ENCODE assay signal across 7 cellular contexts in genomic region chr9:38940501-38940900, GRCh38.
DNase-seq lines count a peak whose midpoint lies in the region; ATAC-seq, FAIRE-seq and TF ChIP-seq lines count a peak whose summit lies in the region.
"Not testable (repeated sequence)": the region's sequence is repeated elsewhere in the genome, so short reads cannot be mapped to it uniquely, and the experiment has no call there.

No MANE protein-coding gene starts in this region.

- H3K9me3 ChIP-seq in A549; IMR-90 (ENCODE audit: control insufficient read depth, insufficient read depth, low read length); Panc1 (ENCODE audit: control insufficient read depth, insufficient read depth, low read depth, low read length); RWPE2 (ENCODE audit: severe bottlenecking); lower lobe of right lung; upper lobe of right lung: not testable (repeated sequence)

- ATAC-seq in A549 (peak; percentile 71 to 87; a peak in 5 of 6 replicates), IMR-90 (ENCODE audit: low read depth) (peak; percentile 46; the same call in 1 of the 2 replicates), Panc1 (peak; percentile 87), RWPE2 (ENCODE audit: low read depth) (peak; percentile 93), foreskin keratinocyte (peak; percentile 86), lower lobe of right lung (peak; percentile 52 to 67), upper lobe of right lung (peak; percentile 46)

- not testable (repeated sequence) for H3K56ac ChIP-seq in IMR-90 (ENCODE audit: extremely low read depth, insufficient read depth, low read length)

- TF ChIP-seq CTCF in A549 (IDR thresholded peaks at IDR 0.05); IMR-90 (conservative IDR thresholded peaks at IDR 0.05; ENCODE audit: low read depth, low read length); Panc1 (IDR thresholded peaks at IDR 0.05); RWPE2 (IDR thresholded peaks at IDR 0.05; ENCODE audit: poor library complexity, severe bottlenecking); foreskin keratinocyte (conservative IDR thresholded peaks at IDR 0.05); lower lobe of right lung (IDR thresholded peaks at IDR 0.05); upper lobe of right lung (IDR thresholded peaks at IDR 0.05): not testable (repeated sequence)

- H4K91ac ChIP-seq in IMR-90 (ENCODE audit: insufficient read depth, low read depth, low read length): not testable (repeated sequence)

- H4K8ac ChIP-seq in IMR-90 (ENCODE audit: low read depth in 2 of 2, low read length in 2 of 2): not testable (repeated sequence)

- not testable (repeated sequence) for FAIRE-seq in A549 (lab: Jason Lieb, UNC)

- not testable (repeated sequence) for H2AK9ac ChIP-seq in IMR-90 (replicated peaks; ENCODE audit: low read depth, low read length, poor library complexity)

- not testable (repeated sequence) for H3K36me3 ChIP-seq in IMR-90 (ENCODE audit: control insufficient read depth, insufficient read depth, low read length); Panc1 (ENCODE audit: control insufficient read depth, insufficient read depth, low read length); RWPE2 (ENCODE audit: low read depth); lower lobe of right lung; upper lobe of right lung

- DNase-seq in A549 (ENCODE audit: low read depth in 1 of 2, low spot score in 1 of 2); IMR-90; Panc1 (ENCODE audit: low read depth, low spot score); RWPE2 (ENCODE audit: low spot score); foreskin keratinocyte; lower lobe of right lung; upper lobe of right lung: not testable (repeated sequence)

- not testable (repeated sequence) for H2BK5ac ChIP-seq in IMR-90 (ENCODE audit: low read depth, low read length, poor library complexity, severe bottlenecking)

- POLR2A ChIA-PET in A549 (lab: Yijun Ruan, JAX); IMR-90 (lab: Charles Lee; ENCODE audit: unreplicated experiment); Panc1 (lab: Charles Lee): not testable (repeated sequence)

- no CpG with 5 or more reads among the region's 9 CpGs for WGBS in A549 (ENCODE audit: missing lambda C conversion rate)
- WGBS in IMR-90 (ENCODE audit: extremely low coverage in 2 of 2, insufficient read length in 1 of 2), 2 experiments: no CpG with 5 or more reads among the region's 9 CpGs

- H2BK120ac ChIP-seq in IMR-90 (ENCODE audit: low read depth, low read length): not testable (repeated sequence)

- not testable (repeated sequence) for H3K18ac ChIP-seq in IMR-90 (ENCODE audit: low read depth, low read length)

- H2BK15ac ChIP-seq in IMR-90 (ENCODE audit: low read depth, low read length): not testable (repeated sequence)

- not testable (repeated sequence) for H3K4me1 ChIP-seq in A549; IMR-90 (ENCODE audit: control insufficient read depth, insufficient read depth, low read length); Panc1 (ENCODE audit: control insufficient read depth, insufficient read depth, low read length); RWPE2 (ENCODE audit: insufficient read depth, poor library complexity, severe bottlenecking); foreskin keratinocyte; lower lobe of right lung; upper lobe of right lung

- H3K27ac ChIP-seq in A549; IMR-90 (ENCODE audit: insufficient read depth, low read length); Panc1 (ENCODE audit: low read length); RWPE2 (ENCODE audit: poor library complexity, severe bottlenecking); foreskin keratinocyte; lower lobe of right lung; upper lobe of right lung: not testable (repeated sequence)

- dilution Hi-C loops in IMR-90 (cut with HindIII; ENCODE audit: low sequenced_read_pairs, unreplicated experiment): not testable (repeated sequence)

- not testable (repeated sequence) for TF ChIP-seq POLR2A in A549 (IDR thresholded peaks at IDR 0.05; ENCODE audit: low read length); IMR-90 (IDR thresholded peaks at IDR 0.05; ENCODE audit: low read depth, low read length)

- CTCF ChIA-PET in A549 (lab: Yijun Ruan, JAX); IMR-90 (lab: Yijun Ruan, JAX); Panc1 (lab: Charles Lee): not testable (repeated sequence)

- not testable (repeated sequence) for H3K4me2 ChIP-seq in A549; IMR-90 (ENCODE audit: low read depth, low read length)

- not testable (repeated sequence) for H2AFZ ChIP-seq in IMR-90 (replicated peaks; ENCODE audit: low read length, poor library complexity)

- intact Hi-C loops in IMR-90 (cut with micrococcal nuclease); Panc1 (cut with micrococcal nuclease; ENCODE audit: unreplicated experiment); lower lobe of right lung (cut with DNase I); upper lobe of right lung (cut with DNase I): not testable (repeated sequence)

- not testable (repeated sequence) for TF ChIP-seq EP300 in A549 (IDR thresholded peaks at IDR 0.05)

- in situ Hi-C loops in IMR-90 (cut with MboI; ENCODE audit: low sequenced_read_pairs); Panc1 (cut with HindIII; ENCODE audit: low pct_unique_long_range_greater_than_20kb, low sequenced_read_pairs): not testable (repeated sequence)

- not testable (repeated sequence) for H3K4ac ChIP-seq in IMR-90 (ENCODE audit: low read depth, low read length)

- not testable (repeated sequence) for H3K9ac ChIP-seq in IMR-90 (ENCODE audit: low read depth, low read length)

- H3K14ac ChIP-seq in IMR-90 (replicated peaks; ENCODE audit: low read depth, low read length): not testable (repeated sequence)

- H3K79me1 ChIP-seq in IMR-90 (ENCODE audit: low read depth in 1 of 2, low read length in 2 of 2): not testable (repeated sequence)

- not testable (repeated sequence) for H3K27me3 ChIP-seq in IMR-90 (ENCODE audit: control insufficient read depth, insufficient read depth, low read length); Panc1 (ENCODE audit: control insufficient read depth, insufficient read depth, low read length); RWPE2 (ENCODE audit: insufficient read depth, poor library complexity, severe bottlenecking); foreskin keratinocyte; lower lobe of right lung (ENCODE audit: low read depth); upper lobe of right lung

- not testable (repeated sequence) for H2AK5ac ChIP-seq in IMR-90 (ENCODE audit: low read depth, low read length)

- H3K9me1 ChIP-seq in IMR-90 (ENCODE audit: insufficient read depth, low read length): not testable (repeated sequence)

- not testable (repeated sequence) for H4K20me1 ChIP-seq in IMR-90 (ENCODE audit: insufficient read depth, low read length)

- not testable (repeated sequence) for H3K4me3 ChIP-seq in A549; IMR-90 (ENCODE audit: insufficient read depth, low read depth, low read length); Panc1 (ENCODE audit: low read depth in 2 of 2, low read length in 2 of 2); RWPE2 (ENCODE audit: severe bottlenecking); lower lobe of right lung; upper lobe of right lung

- not testable (repeated sequence) for TF ChIP-seq RAD21 in A549 (conservative IDR thresholded peaks at IDR 0.05 in 1 of 2, IDR thresholded peaks at IDR 0.05 in 1 of 2); IMR-90 (IDR thresholded peaks at IDR 0.05; ENCODE audit: low read length)

- H3K23ac ChIP-seq in IMR-90 (ENCODE audit: low read depth, low read length): not testable (repeated sequence)

- not testable (repeated sequence) for BruUV-seq in IMR-90 (replicated peaks; lab: Mats Ljungman, UMichigan); Panc1 (replicated peaks; lab: Mats Ljungman, UMichigan)

- not testable (repeated sequence) for H4K5ac ChIP-seq in IMR-90 (ENCODE audit: low read depth, low read length)

- not testable (repeated sequence) for H2BK20ac ChIP-seq in IMR-90 (ENCODE audit: low read depth, low read length)
